In genomic region chr6:45563092-45563491, GRCh38 we compare ENCODE assay signal across 23 cellular contexts.
"Had no signal": no experiment of that assay in that cellular context is flagged by ENCODE, and none has a peak within 500 bp of the region (broad histone marks: within the 10 kb centered on the region; RNA-seq: fewer than 3 reads in every experiment).

No MANE protein-coding gene starts in this region.

- H3K4me3 Mint-ChIP-seq: activated CD8-positive, alpha-beta T cell treated with anti-CD3 and anti-CD28 coated beads, Interleukin-2, amount 10 ng/mL, durations not matched to agents 7 days and 5 days; activated naive CD8-positive, alpha-beta T cell treated with anti-CD3 and anti-CD28 coated beads, Interleukin-2, amount 50 U/mL, for 24 hours; activated T-helper 1 cell treated with anti-CD3 and anti-CD28 coated beads, Interleukin-12 subunit alpha, Interleukin-12 subunit beta, Interleukin-2, Interleukin-4 antibody, amounts not matched to agents 30 ng/mL and 10 ng/mL and 1 ng/mL, durations not matched to agents 14 hours and 24 hours and 36 hours; memory B cell had no signal

- H3K9me3 Mint-ChIP-seq: memory B cell had no signal

- H3K9me3 ChIP-seq: mucosa of descending colon, spleen, tibial artery had no signal

- H3K27ac ChIP-seq: brain microvascular endothelial cell, foreskin keratinocyte, spleen, tibial artery had no signal

- H3K4me3 ChIP-seq: mucosa of descending colon, spleen, tibial artery had no signal

- H3K36me3 Mint-ChIP-seq: memory B cell had no signal

- FAIRE-seq: endothelial cell of umbilical vein had no signal

- H3K27me3 ChIP-seq: brain microvascular endothelial cell, foreskin keratinocyte, spleen, tibial artery had no signal

- DNase-seq: activated CD4-positive, alpha-beta T cell treated with anti-CD3 and anti-CD28 coated beads for 1 hour; activated CD4-positive, alpha-beta T cell treated with anti-CD3 and anti-CD28 coated beads, Interleukin-2, amount 50 U/mL, for 1 hour; activated CD8-positive, alpha-beta T cell treated with anti-CD3 and anti-CD28 coated beads, Interleukin-2, amount 10 ng/mL, durations not matched to agents 7 days and 5 days; activated gamma-delta T cell; activated naive CD4-positive, alpha-beta T cell treated with anti-CD3 and anti-CD28 coated beads, Interleukin-2, amount 50 U/mL, for 16 hours; activated naive CD8-positive, alpha-beta T cell treated with anti-CD3 and anti-CD28 coated beads, Interleukin-2, amount 50 U/mL, for 24 hours; anterior cingulate cortex; brain microvascular endothelial cell; caudate nucleus; effector memory CD4-positive, alpha-beta T cell; foreskin keratinocyte; kidney glomerular epithelial cell; mucosa of descending colon; nucleus accumbens; spleen; stimulated activated CD4-positive, alpha-beta T cell treated with anti-CD3 and anti-CD28 coated beads, Interleukin-4, amount 100 ng/mL, for 4 hours; stimulated activated naive CD8-positive, alpha-beta T cell treated with anti-CD3 and anti-CD28 coated beads, Interleukin-15, Interleukin-2, amounts not matched to agents 100 U/mL and 50 U/mL, for 24 hours; substantia nigra; T-helper 9 cell; tibial artery had no signal

- H3K36me3 ChIP-seq: brain microvascular endothelial cell, spleen, tibial artery had no signal

- H3K27me3 Mint-ChIP-seq: activated naive CD8-positive, alpha-beta T cell treated with anti-CD3 and anti-CD28 coated beads, Interleukin-2, amount 50 U/mL, for 24 hours had no signal

- H3K27ac Mint-ChIP-seq: activated CD8-positive, alpha-beta T cell treated with anti-CD3 and anti-CD28 coated beads, Interleukin-2, amount 10 ng/mL, durations not matched to agents 7 days and 5 days; activated naive CD8-positive, alpha-beta T cell treated with anti-CD3 and anti-CD28 coated beads, Interleukin-2, amount 50 U/mL, for 24 hours; activated T-helper 1 cell treated with anti-CD3 and anti-CD28 coated beads, Interleukin-12 subunit alpha, Interleukin-12 subunit beta, Interleukin-2, Interleukin-4 antibody, amounts not matched to agents 30 ng/mL and 10 ng/mL and 1 ng/mL, durations not matched to agents 14 hours and 24 hours and 36 hours; memory B cell had no signal
